Comparison of ENCODE assay signal across 17 cellular contexts in the genomic region with DNA sequence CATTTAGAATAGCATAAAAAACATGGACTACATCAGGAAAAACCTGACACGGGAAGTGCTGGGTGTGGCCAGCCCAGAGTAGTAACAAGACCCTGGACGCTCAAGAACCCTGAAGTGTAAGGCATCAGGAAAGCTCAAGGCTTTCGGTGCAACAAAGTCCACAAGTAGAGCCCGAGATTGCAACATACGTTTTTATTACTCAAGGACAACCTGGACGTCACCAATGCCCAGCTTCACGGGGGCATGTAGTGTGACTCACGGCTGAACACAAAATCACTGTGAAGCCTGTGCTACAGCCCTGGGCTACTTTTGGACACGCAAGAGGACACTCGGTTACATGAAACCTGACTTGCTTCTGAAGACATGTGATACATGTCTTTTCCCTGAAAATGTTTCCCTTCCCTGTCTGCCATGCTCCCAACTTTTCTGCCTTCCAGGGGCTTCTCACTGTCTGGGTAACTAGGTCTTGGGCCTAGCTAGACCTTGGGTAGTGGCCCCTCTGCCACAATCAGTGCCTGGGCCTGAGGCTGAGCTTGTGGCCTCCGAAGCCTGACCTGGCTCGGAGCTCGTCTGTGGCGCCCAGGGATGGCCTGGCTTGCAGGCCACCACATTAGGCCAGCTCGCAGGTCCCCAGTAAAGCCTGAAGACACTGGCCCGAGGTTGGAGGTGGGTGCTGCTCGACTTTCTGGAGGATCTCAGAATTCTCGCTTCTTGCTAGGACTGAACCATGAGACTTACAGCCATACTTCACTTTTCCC. TPM values are rescaled to one million over a fixed set of nuclear protein-coding genes. Genes with fewer than 3 reads are reported as not detected.
A peak's percentile ranks its signal among the peaks of the same experiment; 100 is the strongest.
DNase-seq lines count a peak whose midpoint lies in the region; ATAC-seq, FAIRE-seq and TF ChIP-seq lines count a peak whose summit lies in the region.
"Had no signal": no experiment of that assay in that cellular context is flagged by ENCODE, and none has a peak within 500 bp of the region (broad histone marks: within the 10 kb centered on the region; RNA-seq: fewer than 3 reads in every experiment).

No MANE protein-coding gene starts in this region.

- H3K79me2 ChIP-seq in GM12878 (ENCODE audit: control insufficient read depth, insufficient read depth, low read length), result no peaks in the 10 kb centered on the region; the same call in none of the 2 replicates

- RAD21 ChIA-PET in GM12878 (lab: Charles Lee; ENCODE audit: unreplicated experiment), result interaction anchor here (0.6 to 1.5 kb wide), 3 partner anchors 9 to 252 kb away, joined by 3 read pairs; no protein-coding TSS in a partner anchor

- H3K4me1 ChIP-seq in GM12878 (ENCODE audit: control insufficient read depth, insufficient read depth, low read length), result peaks cover 9% of the 10 kb centered on the region
- peaks cover 0 to 4% (median 0%) of the 10 kb centered on the region in 4 donors for H3K4me1 ChIP-seq in right lobe of liver
- no peaks in the 10 kb centered on the region for H3K4me1 ChIP-seq in upper lobe of right lung

- no peak for ATAC-seq in GM12878
- peak; percentile 58 to 83 (median 76) for ATAC-seq in right lobe of liver
- peak; percentile 79 for ATAC-seq in upper lobe of right lung
- ATAC-seq in GM18498 (IDR thresholded peaks at IDR 0.05; ENCODE audit: unreplicated experiment), result no peak
- ATAC-seq in GM19324 (IDR thresholded peaks at IDR 0.05; ENCODE audit: low FRiP score, unreplicated experiment), result no peak
- ATAC-seq: activated CD8-positive, alpha-beta memory T cell treated with anti-CD3 and anti-CD28 coated beads, Interleukin-2, amount 10 ng/mL, durations not matched to agents 7 days and 5 days had no signal

- in situ Hi-C loops in GM12878 (cut with MboI), result no loop called here

- CTCF ChIA-PET in GM12878 (lab: Yijun Ruan, JAX), result interaction anchor here (0.9 to 5.6 kb wide), 3 partner anchors 8 to 42 kb away, joined by 3 to 35 read pairs (median 4); a partner anchor contains a TSS

- TF ChIP-seq RAD21 in GM12878 (IDR thresholded peaks at IDR 0.05; ENCODE audit: insufficient read depth, low read depth, low read length), result no peak

- H2AFZ ChIP-seq in GM12878 (ENCODE audit: control insufficient read depth, low read depth, low read length), result no peak overlapping the region

- no peaks in the 10 kb centered on the region for H3K9me3 ChIP-seq in GM12878 (replicated peaks; ENCODE audit: control insufficient read depth, insufficient read depth, low read length)
- no peaks in the 10 kb centered on the region for H3K9me3 ChIP-seq in right lobe of liver
- H3K9me3 ChIP-seq in upper lobe of right lung, result no peaks in the 10 kb centered on the region
- H3K9me3 ChIP-seq: HAP-1 had no signal

- WGBS in GM12878 (ENCODE audit: insufficient coverage, insufficient replicate concordance, low lambda C conversion rate, missing lambda C conversion rate), result 69% methylated on average over 18 of the region's 18 CpGs
- 49% methylated on average over 9 of the region's 18 CpGs for WGBS in right lobe of liver (ENCODE audit: insufficient coverage, low coverage, low lambda C conversion rate, missing lambda C conversion rate)

- H3K4me2 ChIP-seq in GM12878 (ENCODE audit: control insufficient read depth, insufficient read depth), result no peak overlapping the region

- H3K36me3 ChIP-seq in GM12878 (ENCODE audit: control insufficient read depth in 2 of 2, insufficient read depth in 2 of 2, low read length in 1 of 2), result no peaks in the 10 kb centered on the region; a peak in 3 of 4 replicates
- no peaks in the 10 kb centered on the region for H3K36me3 ChIP-seq in right lobe of liver
- no peaks in the 10 kb centered on the region for H3K36me3 ChIP-seq in upper lobe of right lung

- TF ChIP-seq CTCF in GM12878 (IDR thresholded peaks at IDR 0.05 in 2 of 3, conservative IDR thresholded peaks at IDR 0.05 in 1 of 3; ENCODE audit: control insufficient read depth in 2 of 3, extremely low read depth in 1 of 3, insufficient read depth in 1 of 3, low read depth in 3 of 3, low read length in 3 of 3) (no peak), right lobe of liver (IDR thresholded peaks at IDR 0.05) (no peak), upper lobe of right lung (IDR thresholded peaks at IDR 0.05) (no peak)

- SMC1A ChIA-PET in GM12878 (lab: Charles Lee; ENCODE audit: uncharacterized antibody, unreplicated experiment), result interaction anchor here (0.8 to 2.5 kb wide), 3 partner anchors 7 to 34 kb away, joined by 3 to 7 read pairs (median 4); no protein-coding TSS in a partner anchor

- TF ChIP-seq POLR2A in GM12878 (IDR thresholded peaks at IDR 0.05; ENCODE audit: low read depth, low read length) (peak; percentile 37; the same call in 1 of the 2 replicates), right lobe of liver (IDR thresholded peaks at IDR 0.05) (no peak)

- H4K20me1 ChIP-seq in GM12878 (ENCODE audit: control insufficient read depth, insufficient read depth), result no peaks in the 10 kb centered on the region

- POLR2A ChIA-PET in GM12878 (lab: Charles Lee), result interaction anchor here (0.9 to 1.3 kb wide), 2 partner anchors 8 to 17 kb away, joined by 3 read pairs; no protein-coding TSS in a partner anchor

- H3K27me3 ChIP-seq in GM12878 (replicated peaks in 1 of 2; ENCODE audit: control insufficient read depth in 2 of 2, insufficient read depth in 2 of 2, low read length in 1 of 2) (no peaks in the 10 kb centered on the region), right lobe of liver (no peaks in the 10 kb centered on the region), upper lobe of right lung (no peaks in the 10 kb centered on the region)

- DNase-seq in NOMO-1 treated with DMSO at 0.1 percent for 48 hours (lab: John Stamatoyannopoulos, UW; ENCODE audit: unreplicated experiment) (peak; percentile 59), NOMO-1 treated with dmso at 0.1 percent for 144 hours (lab: John Stamatoyannopoulos, UW; ENCODE audit: unreplicated experiment) (no peak), GM12878 (ENCODE audit: low read depth, low spot score) (no peak), right lobe of liver (peak in 1 of 3 donors; percentile 60), upper lobe of right lung (peak; percentile 66), NCI-H187 treated with DMSO at 0.1 percent for 48 hours (lab: John Stamatoyannopoulos, UW) (no peak)
- DNase-seq: 8988T; activated CD8-positive, alpha-beta memory T cell treated with anti-CD3 and anti-CD28 coated beads, Interleukin-2, amount 10 ng/mL, durations not matched to agents 7 days and 5 days; activated naive CD4-positive, alpha-beta T cell treated with anti-CD3 and anti-CD28 coated beads, Interleukin-2, amount 50 U/mL, for 16 hours; CD8-positive, alpha-beta memory T cell; endodermal cell; glutamatergic neuron; WERI-Rb-1 had no signal

- TF ChIP-seq EP300 in GM12878 (IDR thresholded peaks at IDR 0.05; ENCODE audit: borderline replicate concordance in 1 of 2, control insufficient read depth in 1 of 2, low read depth in 2 of 2, low read length in 2 of 2), result no peak

- no peak overlapping the region for H3K9ac ChIP-seq in GM12878 (ENCODE audit: control insufficient read depth, insufficient read depth, low read length)

- TSS peak; percentile 73 for BruUV-seq in GM12878 (replicated peaks; lab: Mats Ljungman, UMichigan)

- H3K4me3 ChIP-seq in GM12878, result no peak overlapping the region
- no peak overlapping the region for H3K4me3 ChIP-seq in right lobe of liver
- H3K4me3 ChIP-seq in upper lobe of right lung, result no peak overlapping the region
- H3K4me3 ChIP-seq: HAP-1 had no signal

- intact Hi-C loops in GM12878 (cut with micrococcal nuclease; ENCODE audit: unreplicated experiment), result loop anchor here (5.0 kb wide), 1 partner anchor 42 kb away; no protein-coding TSS in a partner anchor
- intact Hi-C loops in right lobe of liver (cut with DNase I), result no loop called here
- intact Hi-C loops in upper lobe of right lung (cut with DNase I), result no loop called here

- FAIRE-seq in GM12878 (lab: Jason Lieb, UNC), result no peak
- FAIRE-seq: keratinocyte had no signal

- H3K27ac ChIP-seq in GM12878 (ENCODE audit: control insufficient read depth, insufficient read depth), result no peak overlapping the region
- H3K27ac ChIP-seq in right lobe of liver, result peak overlapping the region in 2 of 3 donors; percentile 20 to 55
- H3K27ac ChIP-seq in upper lobe of right lung, result peak overlapping the region; percentile 65
- H3K27ac ChIP-seq: WERI-Rb-1 had no signal

RNA-seq across cellular contexts. Expression of a gene that starts 9.2 kb away (rescaled TPM):
- 44.0 and 54.1 TPM in 2 replicates for total RNA-seq in GM12878 (2013; cell fraction: nucleolus; rRNA removed)
- 63.2 and 77.8 TPM in 2 replicates for total RNA-seq in GM12878 (2014; rRNA removed)
- total RNA-seq in GM12878 (2014; rRNA removed; fragmentation: Illumina TruSeq; extraction: Trizol), result 37.6 and 42.3 TPM in 2 replicates
- total RNA-seq in GM12878 (2021), result 106 and 136 TPM in 2 replicates
- 21.6 TPM for polyA plus RNA-seq in GM12878 (2011; ENCODE audit: low read depth)
- 19.0 and 27.8 TPM in 2 replicates for polyA plus RNA-seq in GM12878 (2011; rRNA removed)
- 29.6 and 55.4 TPM in 2 replicates for polyA plus RNA-seq in GM12878 (2011; cell fraction: cytosol; rRNA removed)
- 65.0 and 102 TPM in 2 replicates for polyA plus RNA-seq in GM12878 (2011; cell fraction: nucleus; rRNA removed)
- polyA plus RNA-seq in GM12878 (2012), result 45.7 and 78.8 TPM in 2 replicates
- polyA plus RNA-seq in GM12878 (2014; fragmentation: Illumina TruSeq; extraction: Trizol), result 9.4 and 32.7 TPM in 2 replicates
- polyA plus RNA-seq in GM12878 (2014; fragmentation: Nextera tagmentation; extraction: Ambion mirVana), result 10 to 100 TPM in 1 of 2 experiments, 1 to 10 TPM in 1; 4.2 to 15.1 TPM
- 89.9 and 107 TPM in 2 replicates for polyA plus RNA-seq in GM12878 (2014; rRNA removed)
- 10 to 100 TPM; 36.8 to 82.4 TPM for polyA plus RNA-seq in GM12878 (2016; fragmentation: Nextera tagmentation; extraction: Ambion mirVana)
- 22.2 and 50.5 TPM in 2 replicates for polyA minus RNA-seq in GM12878 (2011; rRNA and poly(A)+ RNA removed)
- polyA minus RNA-seq in GM12878 (2011; cell fraction: cytosol; rRNA and poly(A)+ RNA removed), result 36.8 TPM in 2 replicates
- 25.1 and 44.2 TPM in 2 replicates for polyA minus RNA-seq in GM12878 (2011; cell fraction: nucleus; rRNA and poly(A)+ RNA removed)
- total RNA-seq in right lobe of liver, result 10 to 100 TPM; 27.4 to 77.7 (median 41.4) TPM
- 89.4 TPM for total RNA-seq in upper lobe of right lung

RNA-seq across cellular contexts. Expression of a gene that starts 38.0 kb away (rescaled TPM):
- 2.9 and 4.2 TPM in 2 replicates for total RNA-seq in GM12878 (2013; cell fraction: nucleolus; rRNA removed)
- 5.0 and 8.5 TPM in 2 replicates for total RNA-seq in GM12878 (2014; rRNA removed)
- total RNA-seq in GM12878 (2014; rRNA removed; fragmentation: Illumina TruSeq; extraction: Trizol), result 1.6 and 1.7 TPM in 2 replicates
- 6.1 and 6.3 TPM in 2 replicates for total RNA-seq in GM12878 (2021)
- polyA plus RNA-seq in GM12878 (2011; ENCODE audit: low read depth), result 1.3 TPM
- polyA plus RNA-seq in GM12878 (2011; rRNA removed), result 3.0 and 4.2 TPM in 2 replicates
- 9.1 and 11.2 TPM in 2 replicates for polyA plus RNA-seq in GM12878 (2011; cell fraction: cytosol; rRNA removed)
- 4.7 and 5.0 TPM in 2 replicates for polyA plus RNA-seq in GM12878 (2011; cell fraction: nucleus; rRNA removed)
- polyA plus RNA-seq in GM12878 (2012), result 5.0 and 5.4 TPM in 2 replicates
- polyA plus RNA-seq in GM12878 (2014; fragmentation: Illumina TruSeq; extraction: Trizol), result 0.36 and 0.88 TPM in 2 replicates
- polyA plus RNA-seq in GM12878 (2014; fragmentation: Nextera tagmentation; extraction: Ambion mirVana), result under 1 TPM; 0.45 to 0.99 TPM
- 5.6 and 7.0 TPM in 2 replicates for polyA plus RNA-seq in GM12878 (2014; rRNA removed)
- 1 to 10 TPM; 4.0 to 4.8 TPM for polyA plus RNA-seq in GM12878 (2016; fragmentation: Nextera tagmentation; extraction: Ambion mirVana)
- 3.2 and 6.9 TPM in 2 replicates for polyA minus RNA-seq in GM12878 (2011; rRNA and poly(A)+ RNA removed)
- polyA minus RNA-seq in GM12878 (2011; cell fraction: cytosol; rRNA and poly(A)+ RNA removed), result 0.94 and 2.7 TPM in 2 replicates
- polyA minus RNA-seq in GM12878 (2011; cell fraction: nucleus; rRNA and poly(A)+ RNA removed), result 3.0 and 3.4 TPM in 2 replicates
- total RNA-seq in right lobe of liver, result 10 to 100 TPM in 1 of 6 experiments, 1 to 10 TPM in 5; 3.8 to 10.3 (median 5.9) TPM
- total RNA-seq in upper lobe of right lung, result 9.0 TPM

RNA-seq across cellular contexts. Expression of a gene that starts 38.9 kb away (rescaled TPM):
- total RNA-seq in GM12878 (2013; cell fraction: nucleolus; rRNA removed), result 24.5 and 28.7 TPM in 2 replicates
- 18.8 and 25.5 TPM in 2 replicates for total RNA-seq in GM12878 (2014; rRNA removed)
- 8.8 and 10.6 TPM in 2 replicates for total RNA-seq in GM12878 (2014; rRNA removed; fragmentation: Illumina TruSeq; extraction: Trizol)
- total RNA-seq in GM12878 (2021), result 86.1 and 92.7 TPM in 2 replicates
- polyA plus RNA-seq in GM12878 (2011; ENCODE audit: low read depth), result 14.7 TPM
- polyA plus RNA-seq in GM12878 (2011; rRNA removed), result 2.3 and 4.1 TPM in 2 replicates
- 11.0 and 15.4 TPM in 2 replicates for polyA plus RNA-seq in GM12878 (2011; cell fraction: cytosol; rRNA removed)
- polyA plus RNA-seq in GM12878 (2011; cell fraction: nucleus; rRNA removed), result 29.9 and 55.9 TPM in 2 replicates
- 25.7 and 35.7 TPM in 2 replicates for polyA plus RNA-seq in GM12878 (2012)
- 7.4 and 21.5 TPM in 2 replicates for polyA plus RNA-seq in GM12878 (2014; fragmentation: Illumina TruSeq; extraction: Trizol)
- polyA plus RNA-seq in GM12878 (2014; fragmentation: Nextera tagmentation; extraction: Ambion mirVana), result 1 to 10 TPM; 3.9 to 7.6 TPM
- polyA plus RNA-seq in GM12878 (2014; rRNA removed), result 32.0 and 45.1 TPM in 2 replicates
- polyA plus RNA-seq in GM12878 (2016; fragmentation: Nextera tagmentation; extraction: Ambion mirVana), result 10 to 100 TPM; 39.3 to 39.8 TPM
- polyA minus RNA-seq in GM12878 (2011; rRNA and poly(A)+ RNA removed), result 4.8 and 11.2 TPM in 2 replicates
- polyA minus RNA-seq in GM12878 (2011; cell fraction: cytosol; rRNA and poly(A)+ RNA removed), result 28.6 and 29.6 TPM in 2 replicates
- polyA minus RNA-seq in GM12878 (2011; cell fraction: nucleus; rRNA and poly(A)+ RNA removed), result 9.9 and 19.6 TPM in 2 replicates
- 10 to 100 TPM; 15.2 to 32.5 (median 19.7) TPM for total RNA-seq in right lobe of liver
- total RNA-seq in upper lobe of right lung, result 47.5 TPM

Comparison
In these comparisons a context has a peak if more than half of its experiments do, and no peak if none do; other contexts are left out.
1. DNase-seq: peak in NOMO-1 treated with DMSO at 0.1 percent for 48 hours (single experiment) and upper lobe of right lung (single experiment); none in NOMO-1 treated with dmso at 0.1 percent for 144 hours (single experiment), GM12878 (single experiment) and NCI-H187 treated with DMSO at 0.1 percent for 48 hours (single experiment).
2. ATAC-seq: peak in right lobe of liver (4 of 4) and upper lobe of right lung (single experiment); none in GM12878 (single experiment), GM18498 (single experiment) and GM19324 (single experiment).